8 cellular contexts compared by ENCODE assay signal in the genomic region with DNA sequence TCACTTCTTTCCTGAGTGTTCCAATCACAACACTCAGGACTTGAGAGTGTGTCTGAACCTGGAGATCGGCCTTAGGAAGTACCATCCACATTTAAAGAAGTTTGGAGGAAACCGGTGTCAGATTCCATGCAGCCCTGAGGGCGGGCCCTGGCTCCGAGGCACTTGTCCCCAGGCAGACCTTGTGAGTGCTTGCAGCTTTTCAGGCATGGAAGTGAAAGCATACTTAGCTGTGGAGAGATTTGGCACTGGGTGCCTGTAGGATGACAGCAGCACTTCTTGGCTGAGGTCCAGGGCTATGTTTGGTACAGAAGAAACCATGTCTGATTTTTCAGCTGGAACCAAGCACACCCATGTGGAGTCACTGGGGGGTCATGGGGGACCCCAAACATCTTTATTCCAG.
DNase-seq lines count a peak whose midpoint lies in the region; ATAC-seq and TF ChIP-seq lines count a peak whose summit lies in the region.

No MANE protein-coding gene starts in this region.

- H3K27me3 ChIP-seq in adipocyte (replicated peaks; ENCODE audit: control insufficient read depth, insufficient read depth, low read length) (no peaks in the 10 kb centered on the region), transverse colon (no peaks in the 10 kb centered on the region)

- WGBS in transverse colon (ENCODE audit: low coverage in 1 of 2), 2 donors, result 55% methylated on average over 4 of the region's 4 CpGs; no CpG with 5 or more reads in 1 of the 2 donors

- in situ Hi-C loops in transverse colon (cut with MboI; ENCODE audit: low pct_ligation_motif_present in 1 of 4, low pct_unique_long_range_greater_than_20kb in 1 of 4, low sequenced_read_pairs in 3 of 4), result no loop called here

- H3K4me3 ChIP-seq in adipocyte (ENCODE audit: low read length) (no peak overlapping the region), transverse colon (no peak overlapping the region)

- no peak overlapping the region for H3K27ac Mint-ChIP-seq in activated CD8-positive, alpha-beta memory T cell treated with anti-CD3 and anti-CD28 coated beads, Interleukin-2, amount 10 ng/mL, durations not matched to agents 7 days and 5 days

- no peak for TF ChIP-seq CTCF in transverse colon (IDR thresholded peaks at IDR 0.05)

- H3K9ac ChIP-seq in adipocyte (ENCODE audit: low read length), result no peak overlapping the region

- H3K36me3 Mint-ChIP-seq in activated CD8-positive, alpha-beta memory T cell treated with anti-CD3 and anti-CD28 coated beads, Interleukin-2, amount 10 ng/mL, durations not matched to agents 7 days and 5 days, result no peaks in the 10 kb centered on the region

- peak; percentile 36 for DNase-seq in activated CD8-positive, alpha-beta memory T cell treated with anti-CD3 and anti-CD28 coated beads, Interleukin-2, amount 10 ng/mL, durations not matched to agents 7 days and 5 days
- DNase-seq in activated CD8-positive, alpha-beta memory T cell treated with anti-CD3 and anti-CD28 coated beads for 24 hours, result no peak
- peak; percentile 83 for DNase-seq in adipocyte (ENCODE audit: low read depth)
- DNase-seq in iPS-NIHi11 (ENCODE audit: low spot score), result peak; percentile 66
- peak; percentile 17 for DNase-seq in transverse colon
- DNase-seq in SW 1271 (lab: John Stamatoyannopoulos, UW), result no peak
- no peak for DNase-seq in activated CD4-positive, alpha-beta T cell treated with anti-CD3 and anti-CD28 coated beads, Interleukin-2, amount 50 U/mL, for 48 hours

- no peaks in the 10 kb centered on the region for H3K36me3 ChIP-seq in adipocyte (ENCODE audit: control insufficient read depth, insufficient read depth, low read length, severe bottlenecking)
- no peaks in the 10 kb centered on the region for H3K36me3 ChIP-seq in transverse colon

- no peak for TF ChIP-seq POLR2A in transverse colon (IDR thresholded peaks at IDR 0.05)

- intact Hi-C loops in transverse colon (cut with DNase I; ENCODE audit: low total_unique reads), result no loop called here

- no peaks in the 10 kb centered on the region for H3K4me1 Mint-ChIP-seq in activated CD8-positive, alpha-beta memory T cell treated with anti-CD3 and anti-CD28 coated beads, Interleukin-2, amount 10 ng/mL, durations not matched to agents 7 days and 5 days

- CTCF ChIA-PET in activated CD8-positive, alpha-beta memory T cell treated with anti-CD3 and anti-CD28 coated beads, Interleukin-2, amount 10 ng/mL, durations not matched to agents 7 days and 5 days (lab: Charles Lee), result no interaction called here

- no peak overlapping the region for H3K4me3 Mint-ChIP-seq in activated CD8-positive, alpha-beta memory T cell treated with anti-CD3 and anti-CD28 coated beads, Interleukin-2, amount 10 ng/mL, durations not matched to agents 7 days and 5 days

- no peaks in the 10 kb centered on the region for H3K9me3 Mint-ChIP-seq in activated CD8-positive, alpha-beta memory T cell treated with anti-CD3 and anti-CD28 coated beads, Interleukin-2, amount 10 ng/mL, durations not matched to agents 7 days and 5 days (ENCODE audit: low read depth)

- TF ChIP-seq EP300 in transverse colon (IDR thresholded peaks at IDR 0.05; ENCODE audit: low read depth), result no peak

- peaks cover 2% of the 10 kb centered on the region for H3K27me3 Mint-ChIP-seq in activated CD8-positive, alpha-beta memory T cell treated with anti-CD3 and anti-CD28 coated beads, Interleukin-2, amount 10 ng/mL, durations not matched to agents 7 days and 5 days

- no peak for ATAC-seq in activated CD8-positive, alpha-beta memory T cell treated with anti-CD3 and anti-CD28 coated beads, Interleukin-2, amount 10 ng/mL, durations not matched to agents 7 days and 5 days
- ATAC-seq in HG03175 (IDR thresholded peaks at IDR 0.05; ENCODE audit: unreplicated experiment), result no peak

- no peaks in the 10 kb centered on the region for H3K9me3 ChIP-seq in adipocyte (ENCODE audit: control insufficient read depth, low read length)
- no peaks in the 10 kb centered on the region for H3K9me3 ChIP-seq in transverse colon

- H3K4me1 ChIP-seq in adipocyte (ENCODE audit: control insufficient read depth, insufficient read depth, low read length), result peaks cover 10% of the 10 kb centered on the region
- H3K4me1 ChIP-seq in transverse colon, result peaks cover 0 to 4% (median 2%) of the 10 kb centered on the region in 4 donors

- no peak overlapping the region for H3K27ac ChIP-seq in transverse colon

Comparison
In these comparisons a context has a peak if more than half of its experiments do, and no peak if none do; other contexts are left out.
1. DNase-seq: peak in activated CD8-positive, alpha-beta memory T cell treated with anti-CD3 and anti-CD28 coated beads, Interleukin-2, amount 10 ng/mL, durations not matched to agents 7 days and 5 days (single experiment), adipocyte (single experiment), iPS-NIHi11 (single experiment) and transverse colon (single experiment); none in activated CD8-positive, alpha-beta memory T cell treated with anti-CD3 and anti-CD28 coated beads for 24 hours (single experiment), SW 1271 (0 of 2) and activated CD4-positive, alpha-beta T cell treated with anti-CD3 and anti-CD28 coated beads, Interleukin-2, amount 50 U/mL, for 48 hours (0 of 2).